30 cellular contexts compared by ENCODE assay signal in the genomic region with DNA sequence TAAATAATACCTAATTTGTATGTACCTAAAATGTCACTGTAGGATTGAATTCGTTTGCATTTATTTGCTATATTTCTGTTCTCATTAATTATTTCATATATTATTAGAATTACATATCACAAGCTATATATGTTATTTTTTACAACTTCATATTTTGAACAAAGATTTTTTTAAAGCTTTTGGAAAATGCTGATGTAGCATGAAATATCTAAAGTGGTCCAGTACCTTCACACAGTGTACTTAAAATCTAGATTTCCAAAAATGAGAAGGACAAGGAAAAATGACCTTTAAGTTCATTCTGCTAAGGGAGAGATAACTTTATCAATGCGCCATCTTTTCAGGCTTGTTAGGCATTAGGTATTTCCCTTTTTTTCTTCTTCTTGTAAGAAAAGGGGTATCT.
"Had no signal": no experiment of that assay in that cellular context is flagged by ENCODE, and none has a peak within 500 bp of the region (broad histone marks: within the 10 kb centered on the region; RNA-seq: fewer than 3 reads in every experiment).

No MANE protein-coding gene starts in this region.

- H3K9me3 ChIP-seq: esophagus squamous epithelium, left lung, mucosa of descending colon, suprapubic skin, transverse colon, vagina had no signal

- H3K36me3 Mint-ChIP-seq: mesothelial cell of epicardium, naive B cell had no signal

- H3K9me3 Mint-ChIP-seq: mesothelial cell of epicardium; natural killer cell treated with Interleukin-12 subunit alpha and Interleukin-12 subunit beta and Interleukin-15 and Interleukin-18, amount 100 ng/mL, for 72 hours; neural crest cell; stimulated activated naive CD8-positive, alpha-beta T cell treated with anti-CD3 and anti-CD28 coated beads, Interleukin-15, amount 100 ng/mL, for 72 hours had no signal

- DNase-seq: dermis blood vessel endothelial cell; effector memory CD4-positive, alpha-beta T cell; erythroblast; esophagus squamous epithelium; foreskin melanocyte; glutamatergic neuron; hypothalamus; left cardiac atrium; left lung; mesenchymal stem cell; mucosa of descending colon; naive B cell; stimulated activated CD4-positive, alpha-beta T cell treated with anti-CD3 and anti-CD28 coated beads, Interleukin-12 subunit alpha, Interleukin-12 subunit beta, amount 100 ng/mL, for 4 hours; stimulated activated CD4-positive, alpha-beta T cell treated with anti-CD3 and anti-CD28 coated beads, Interleukin-1b, Interleukin-23, amount 100 ng/mL, for 48 hours; stimulated activated CD4-positive, alpha-beta T cell treated with anti-CD3 and anti-CD28 coated beads, Interleukin-4, amount 100 ng/mL, for 1 hour; stimulated activated CD8-positive, alpha-beta memory T cell treated with anti-CD3 and anti-CD28 coated beads, Interleukin-4, amount 100 ng/mL, for 48 hours; stimulated activated naive CD4-positive, alpha-beta T cell; stimulated activated naive CD8-positive, alpha-beta T cell treated with anti-CD3 and anti-CD28 coated beads, Interleukin-15, amount 100 ng/mL, for 72 hours; transverse colon had no signal

- H3K27me3 ChIP-seq: vagina had no signal

- H3K4me3 ChIP-seq: coronary artery, esophagus squamous epithelium, left lung, mucosa of descending colon, smooth muscle cell, suprapubic skin, transverse colon, vagina had no signal

- H3K27ac Mint-ChIP-seq: mesothelial cell of epicardium; naive B cell; natural killer cell treated with Interleukin-12 subunit alpha and Interleukin-12 subunit beta and Interleukin-15 and Interleukin-18, amount 100 ng/mL, for 72 hours; progenitor cell of endocrine pancreas; stimulated activated naive CD8-positive, alpha-beta T cell treated with anti-CD3 and anti-CD28 coated beads, Interleukin-15, amount 100 ng/mL, for 72 hours had no signal

- H2AFZ ChIP-seq: parathyroid adenoma had no signal

- H3K27ac ChIP-seq: coronary artery, esophagus squamous epithelium, left lung, parathyroid adenoma, suprapubic skin, transverse colon, vagina had no signal

- H3K4me2 ChIP-seq: smooth muscle cell had no signal

- H3K4me1 ChIP-seq: parathyroid adenoma had no signal

- H3K9ac ChIP-seq: parathyroid adenoma had no signal

- ATAC-seq: left cardiac atrium; left lung; mucosa of descending colon; natural killer cell treated with Interleukin-12 subunit alpha and Interleukin-12 subunit beta and Interleukin-15 and Interleukin-18, amount 100 ng/mL, for 72 hours; sciatic nerve; stimulated activated naive CD8-positive, alpha-beta T cell treated with anti-CD3 and anti-CD28 coated beads, Interleukin-15, amount 100 ng/mL, for 72 hours had no signal

- H3K4me3 Mint-ChIP-seq: mesothelial cell of epicardium; naive B cell; natural killer cell treated with Interleukin-12 subunit alpha and Interleukin-12 subunit beta and Interleukin-15 and Interleukin-18, amount 100 ng/mL, for 72 hours; neural crest cell; stimulated activated naive CD8-positive, alpha-beta T cell treated with anti-CD3 and anti-CD28 coated beads, Interleukin-15, amount 100 ng/mL, for 72 hours had no signal

- H3K36me3 ChIP-seq: esophagus squamous epithelium, left lung, suprapubic skin, transverse colon, vagina had no signal

- FAIRE-seq: endometrium had no signal

- H3K79me2 ChIP-seq: parathyroid adenoma had no signal
